In genomic region chr22:36335621-36336020, GRCh38 we compare ENCODE assay signal across 8 cellular contexts. TPM values are rescaled to one million over a fixed set of nuclear protein-coding genes. Genes with fewer than 3 reads are reported as not detected.
DNase-seq lines count a peak whose midpoint lies in the region; ATAC-seq and TF ChIP-seq lines count a peak whose summit lies in the region.

No MANE protein-coding gene starts in this region.

- H3K9me3 Mint-ChIP-seq in CD14-positive monocyte (peaks cover 0 to 2% (median 0%) of the 10 kb centered on the region in 7 donors), osteocyte (ENCODE audit: unreplicated experiment) (no peaks in the 10 kb centered on the region)
- H3K9me3 Mint-ChIP-seq in effector memory CD8-positive, alpha-beta T cell: no peaks in the 10 kb centered on the region

- ATAC-seq in effector memory CD8-positive, alpha-beta T cell (replicated peaks): no peak
- ATAC-seq in HG02973 (IDR thresholded peaks at IDR 0.05; ENCODE audit: unreplicated experiment): no peak
- no peak for ATAC-seq in HG03025 (IDR thresholded peaks at IDR 0.05; ENCODE audit: low FRiP score, unreplicated experiment)

- TF ChIP-seq CTCF in CD14-positive monocyte (IDR thresholded peaks at IDR 0.05) (no peak), RWPE1 (conservative IDR thresholded peaks at IDR 0.05; ENCODE audit: low read depth) (no peak), osteocyte (IDR thresholded peaks at IDR 0.05) (no peak)

- peak overlapping the region; percentile 41 to 99 (median 88) for H3K27ac Mint-ChIP-seq in CD14-positive monocyte
- peak overlapping the region; percentile 96 to 99 for H3K27ac Mint-ChIP-seq in effector memory CD8-positive, alpha-beta T cell
- peak overlapping the region; percentile 100 for H3K27ac Mint-ChIP-seq in osteocyte (ENCODE audit: unreplicated experiment)

- H3K36me3 Mint-ChIP-seq in CD14-positive monocyte (peaks cover 62 to 96% of the 10 kb centered on the region in 2 donors), osteocyte (ENCODE audit: unreplicated experiment) (peaks cover 60% of the 10 kb centered on the region)
- H3K36me3 Mint-ChIP-seq in effector memory CD8-positive, alpha-beta T cell (ENCODE audit: insufficient read depth): peaks cover 98% of the 10 kb centered on the region

- POLR2A ChIA-PET in RWPE1 (lab: Yijun Ruan, JAX; ENCODE audit: low non-redundant PET): no interaction called here

- no peak for DNase-seq in CD14-positive monocyte (ENCODE audit: low spot score)
- DNase-seq in RWPE1 (ENCODE audit: low spot score): no peak
- DNase-seq in effector memory CD8-positive, alpha-beta T cell: no peak
- DNase-seq in osteocyte (ENCODE audit: extremely low spot score, unreplicated experiment): no peak
- DNase-seq in NCI-H2196 treated with DMSO at 0.1 percent for 48 hours (lab: John Stamatoyannopoulos, UW; ENCODE audit: unreplicated experiment): no peak
- no peak for DNase-seq in retina

- H3K27me3 Mint-ChIP-seq in CD14-positive monocyte (ENCODE audit: low read depth in 3 of 3) (no peaks in the 10 kb centered on the region), osteocyte (ENCODE audit: unreplicated experiment) (no peaks in the 10 kb centered on the region)
- no peaks in the 10 kb centered on the region for H3K27me3 Mint-ChIP-seq in effector memory CD8-positive, alpha-beta T cell

- CTCF ChIA-PET in RWPE1 (lab: Yijun Ruan, JAX): no interaction called here

- intact Hi-C loops in CD14-positive monocyte (cut with micrococcal nuclease): no loop called here

- H3K4me3 Mint-ChIP-seq in CD14-positive monocyte: no peak overlapping the region
- peak overlapping the region; percentile 87 to 92 for H3K4me3 Mint-ChIP-seq in effector memory CD8-positive, alpha-beta T cell
- no peak overlapping the region for H3K4me3 Mint-ChIP-seq in osteocyte (ENCODE audit: unreplicated experiment)

- H3K4me1 Mint-ChIP-seq in CD14-positive monocyte (peaks cover 83% of the 10 kb centered on the region), osteocyte (ENCODE audit: unreplicated experiment) (peaks cover 93% of the 10 kb centered on the region)
- H3K4me1 Mint-ChIP-seq in effector memory CD8-positive, alpha-beta T cell (ENCODE audit: low read depth in 2 of 2): peaks cover 77 to 85% of the 10 kb centered on the region in 2 donors

- H3K27ac ChIP-seq in RWPE1: peak overlapping the region; percentile 100

RNA-seq across cellular contexts. Expression of gene MYH9, which starts 52.1 kb away (rescaled TPM):
- polyA plus RNA-seq in CD14-positive monocyte: 10 to 100 TPM; 35.6 to 79.5 TPM
- total RNA-seq in osteocyte: 938 and 1,044 TPM in 2 replicates

Comparison
In these comparisons a context has a peak if more than half of its experiments do, and no peak if none do; other contexts are left out.
1. H3K4me3 Mint-ChIP-seq: peak in effector memory CD8-positive, alpha-beta T cell (2 of 2); none in CD14-positive monocyte (0 of 2) and osteocyte (single experiment).
2. Peak in every context shown above with its lines, with median percentiles within 50 percentile points of each other: H3K27ac Mint-ChIP-seq.